ENCODE assay signal across 17 cellular contexts in the genomic region with DNA sequence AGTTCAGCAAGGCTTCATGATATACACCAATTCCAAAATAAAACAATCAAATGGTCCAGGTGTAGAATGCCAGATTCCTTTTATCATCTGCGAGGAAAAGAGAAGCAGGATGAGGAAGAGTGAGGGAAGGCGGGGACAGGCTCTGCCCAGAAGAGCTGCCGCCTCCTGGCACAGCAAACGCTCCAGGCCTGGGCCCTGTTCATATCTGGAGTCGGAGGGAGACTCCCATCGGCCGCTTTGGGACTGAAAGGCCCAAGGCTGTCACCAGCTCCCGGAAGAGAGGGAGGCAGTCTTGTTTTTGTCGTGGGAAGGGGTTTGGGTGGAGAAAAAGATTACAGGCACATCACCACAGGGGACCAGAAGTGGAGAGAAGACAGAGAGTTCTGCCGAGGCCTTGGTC. TPM values are rescaled to one million over a fixed set of nuclear protein-coding genes. Genes with fewer than 3 reads are reported as not detected.
DNase-seq lines count a peak whose midpoint lies in the region; ATAC-seq, FAIRE-seq and TF ChIP-seq lines count a peak whose summit lies in the region.
"Had no signal": no experiment of that assay in that cellular context is flagged by ENCODE, and none has a peak within 500 bp of the region (broad histone marks: within the 10 kb centered on the region; RNA-seq: fewer than 3 reads in every experiment).

No MANE protein-coding gene starts in this region.

- H3K4me1 ChIP-seq in HEK293 (ENCODE audit: control insufficient read depth, insufficient read depth, low read length) (peaks cover under 1% of the 10 kb centered on the region), K562 (replicated peaks in 1 of 2; ENCODE audit: control insufficient read depth in 2 of 2, insufficient read depth in 2 of 2, low read length in 2 of 2) (peaks cover 1 to 16% of the 10 kb centered on the region in 2 experiments; a peak in 4 of 5 replicates)

- H3K36me3 Mint-ChIP-seq in CD14-positive monocyte (peaks cover 54 to 74% of the 10 kb centered on the region in 2 donors), nephron progenitor cell (ENCODE audit: low read depth) (peaks cover 29% of the 10 kb centered on the region)

- no peaks in the 10 kb centered on the region for H3K9me1 ChIP-seq in K562 (ENCODE audit: control insufficient read depth, insufficient read depth, low read length)

- peak overlapping the region; percentile 86 to 97 (median 92) for H3K27ac Mint-ChIP-seq in CD14-positive monocyte
- peak overlapping the region; percentile 74 for H3K27ac Mint-ChIP-seq in nephron progenitor cell

- H3K4me3 ChIP-seq in HEK293 (ENCODE audit: low read depth, low read length) (no peak overlapping the region), K562 (no peak overlapping the region)
- H3K4me3 ChIP-seq: esophagus squamous epithelium, PC-9, thyroid gland had no signal

- intact Hi-C loops in CD14-positive monocyte (cut with micrococcal nuclease) = no loop called here
- intact Hi-C loops in K562 (cut with micrococcal nuclease) = no loop called here

- 0 out of 4 replicates have a peak overlapping the region, but pooled peaks of 1 of the 2 experiments have one; percentile 2 for H3K9ac ChIP-seq in K562 (ENCODE audit: insufficient read depth in 1 of 2, low read depth in 2 of 2, low read length in 2 of 2)

- H3K36me3 ChIP-seq in HEK293 (ENCODE audit: control insufficient read depth in 2 of 2, insufficient read depth in 1 of 2, low read length in 2 of 2) (peaks cover 18 to 46% of the 10 kb centered on the region in 2 experiments), K562 (ENCODE audit: control insufficient read depth, insufficient read depth, low read length) (peaks cover 49% of the 10 kb centered on the region; the same call in 2 of the 3 replicates)

- H2AFZ ChIP-seq in K562 (ENCODE audit: low read depth, low read length) = no peak overlapping the region
- H2AFZ ChIP-seq: PC-9 had no signal

- H3K4me2 ChIP-seq in K562 (ENCODE audit: insufficient read depth, low read length) = no peak overlapping the region
- H3K4me2 ChIP-seq: PC-9 had no signal

- TF ChIP-seq EP300 in K562 (IDR thresholded peaks at IDR 0.05; ENCODE audit: low read length) = no peak

- H3K27ac ChIP-seq in HEK293 (ENCODE audit: extremely low read depth, low read depth, low read length) (no peak overlapping the region), K562 (ENCODE audit: extremely low read depth, low read depth, low read length) (no peak overlapping the region)
- H3K27ac ChIP-seq: PC-9, thyroid gland had no signal

- DNase-seq in CD14-positive monocyte (ENCODE audit: low spot score) (no peak), K562 (ENCODE audit: extremely low read depth in 1 of 4, low spot score in 3 of 4) (no peak), nephron progenitor cell (no peak), DMS79 treated with DMSO at 0.1 percent for 48 hours (lab: John Stamatoyannopoulos, UW) (no peak), D341Med (ENCODE audit: low spot score) (no peak), Kasumi-1 (lab: John Stamatoyannopoulos, UW) (no peak)
- DNase-seq: activated T-cell treated with anti-CD3 and anti-CD28 coated beads, Interleukin-2, amount 50 U/mL, for 72 hours; amniotic stem cell; C1 segment of cervical spinal cord; DMS153; esophagus squamous epithelium; NCI-H1092; NCI-H524 treated with DMSO at 0.1 percent for 48 hours; PC-9; stimulated activated CD4-positive, alpha-beta T cell treated with anti-CD3 and anti-CD28 coated beads, Interleukin-2, amount 100 ng/mL, for 48 hours; thyroid gland had no signal

- no peak for TF ChIP-seq RAD21 in K562 (CRISPR knock-in tag; conservative IDR thresholded peaks at IDR 0.05 in 1 of 2, IDR thresholded peaks at IDR 0.05 in 1 of 2)

- POLR2A ChIA-PET in HEK293 (lab: Yijun Ruan, JAX) = no interaction called here
- POLR2A ChIA-PET in K562 (lab: Yijun Ruan, JAX) = interaction anchor here (0.6 to 3.6 kb wide), 4 partner anchors 12 to 194 kb away, joined by 3 to 19 read pairs (median 8); no protein-coding TSS in a partner anchor

- CTCF ChIA-PET in HEK293 (lab: Yijun Ruan, JAX) (interaction anchor here (0.5 to 0.8 kb wide), 4 partner anchors 46 to 335 kb away, joined by 3 to 4 read pairs (median 4); no protein-coding TSS in a partner anchor), K562 (lab: Yijun Ruan, JAX; ENCODE audit: low intra/inter-chr PET ratio) (no interaction called here)

- H3K9me3 Mint-ChIP-seq in CD14-positive monocyte (peaks cover 0 to 2% (median 0%) of the 10 kb centered on the region in 7 donors), nephron progenitor cell (no peaks in the 10 kb centered on the region)
- H3K9me3 Mint-ChIP-seq: activated T-cell treated with anti-CD3 and anti-CD28 coated beads, Interleukin-2, amount 50 U/mL, for 72 hours had no signal

- WGBS in K562 (ENCODE audit: insufficient coverage, low coverage, missing lambda C conversion rate) = 76% methylated on average over 4 of the region's 10 CpGs

- H3K9me3 ChIP-seq in HEK293 (ENCODE audit: control insufficient read depth, insufficient read depth, low read depth, low read length) (no peaks in the 10 kb centered on the region), K562 (replicated peaks; ENCODE audit: control insufficient read depth, insufficient read depth, low read depth, low read length) (no peaks in the 10 kb centered on the region)
- H3K9me3 ChIP-seq: esophagus squamous epithelium, thyroid gland had no signal

- no peaks in the 10 kb centered on the region; the same call in 2 of the 3 replicates for H3K79me2 ChIP-seq in K562 (ENCODE audit: control insufficient read depth, insufficient read depth, low read length)

- H4K20me1 ChIP-seq in K562 (replicated peaks; ENCODE audit: control insufficient read depth, insufficient read depth, low read length) = no peaks in the 10 kb centered on the region

- TF ChIP-seq POLR2A in K562 (conservative IDR thresholded peaks at IDR 0.05) = no peak

- H3K27me3 Mint-ChIP-seq in CD14-positive monocyte (ENCODE audit: low read depth in 3 of 3) (peaks cover 0 to 3% (median 0%) of the 10 kb centered on the region in 3 donors), nephron progenitor cell (ENCODE audit: low read depth, poor library complexity) (no peaks in the 10 kb centered on the region)

- TSS peak; percentile 38 for BruUV-seq in K562 (replicated peaks; lab: Mats Ljungman, UMichigan)

- H3K4me3 Mint-ChIP-seq in CD14-positive monocyte = no peak overlapping the region
- no peak overlapping the region for H3K4me3 Mint-ChIP-seq in nephron progenitor cell
- H3K4me3 Mint-ChIP-seq: activated T-cell treated with anti-CD3 and anti-CD28 coated beads, Interleukin-2, amount 50 U/mL, for 72 hours had no signal

- no peak for ATAC-seq in K562
- ATAC-seq: activated T-cell treated with anti-CD3 and anti-CD28 coated beads, Interleukin-2, amount 50 U/mL, for 72 hours had no signal

- in situ Hi-C loops in K562 (cut with MboI) = no loop called here

- H3K4me1 Mint-ChIP-seq in CD14-positive monocyte = peaks cover 57% of the 10 kb centered on the region
- H3K4me1 Mint-ChIP-seq in nephron progenitor cell = peaks cover 9% of the 10 kb centered on the region

- TF ChIP-seq CTCF in CD14-positive monocyte (IDR thresholded peaks at IDR 0.05) = no peak
- no peak for TF ChIP-seq CTCF in HEK293 (tag by site-specific recombination; IDR thresholded peaks at IDR 0.05)
- TF ChIP-seq CTCF in K562 (IDR thresholded peaks at IDR 0.05 in 2 of 3, conservative IDR thresholded peaks at IDR 0.05 in 1 of 3; ENCODE audit: insufficient read depth in 2 of 3, low read depth in 1 of 3, low read length in 3 of 3) = no peak
- no peak for TF ChIP-seq CTCF in nephron progenitor cell (IDR thresholded peaks at IDR 0.05)

- no peak for FAIRE-seq in K562 (lab: Jason Lieb, UNC)

- H3K27me3 ChIP-seq in K562 (ENCODE audit: control insufficient read depth in 2 of 2, insufficient read depth in 2 of 2, low read length in 2 of 2) = no peaks in the 10 kb centered on the region
- H3K27me3 ChIP-seq: esophagus squamous epithelium, thyroid gland had no signal

RNA-seq across cellular contexts. Expression of a gene that starts 29.0 kb away (rescaled TPM):
- polyA plus RNA-seq in CD14-positive monocyte = 10 to 100 TPM; 14.4 to 18.8 TPM
- total RNA-seq in K562 (2011; cell fraction: chromatin; rRNA removed; ENCODE audit: low replicate concordance) = 80.8 and 110 TPM in 2 replicates
- total RNA-seq in K562 (2011; cell fraction: nucleolus; rRNA removed) = 83.7 and 96.9 TPM in 2 replicates
- total RNA-seq in K562 (2011; cell fraction: nucleoplasm; rRNA removed) = 75.9 and 93.0 TPM in 2 replicates
- 56.1 and 71.6 TPM in 2 replicates for total RNA-seq in K562 (2014; rRNA removed)
- total RNA-seq in K562 (2014; rRNA removed; fragmentation: Illumina TruSeq; extraction: Trizol) = 35.9 and 45.2 TPM in 2 replicates
- 49.0 and 49.3 TPM in 2 replicates for total RNA-seq in K562 (2015; rRNA removed; fragmentation: Illumina TruSeq; extraction: Trizol)
- 73.4 and 76.6 TPM in 2 replicates for total RNA-seq in K562 (2021)
- 51.7 and 55.3 TPM in 2 replicates for polyA plus RNA-seq in K562 (2011; rRNA removed)
- 70.2 and 111 TPM in 2 replicates for polyA plus RNA-seq in K562 (2011; cell fraction: cytosol; rRNA removed)
- 50.7 and 83.5 TPM in 2 replicates for polyA plus RNA-seq in K562 (2011; cell fraction: nucleus; rRNA removed)
- polyA plus RNA-seq in K562 (2012) = 26.6 and 58.9 TPM in 2 replicates
- polyA plus RNA-seq in K562 (2014; fragmentation: Illumina TruSeq; extraction: Trizol) = 57.1 and 60.9 TPM in 2 replicates
- 10 to 100 TPM; 33.4 to 49.3 TPM for polyA plus RNA-seq in K562 (2014; fragmentation: Nextera tagmentation; extraction: Ambion mirVana)
- 73.1 and 83.5 TPM in 2 replicates for polyA plus RNA-seq in K562 (2014; rRNA removed)
- polyA minus RNA-seq in K562 (2011; rRNA and poly(A)+ RNA removed) = 29.7 and 31.1 TPM in 2 replicates
- 18.5 and 33.6 TPM in 2 replicates for polyA minus RNA-seq in K562 (2011; cell fraction: cytosol; rRNA and poly(A)+ RNA removed)
- 32.9 and 44.3 TPM in 2 replicates for polyA minus RNA-seq in K562 (2011; cell fraction: nucleus; rRNA and poly(A)+ RNA removed)

RNA-seq across cellular contexts. Expression of a gene that starts 47.2 kb away (rescaled TPM):
- polyA plus RNA-seq in CD14-positive monocyte (100 to 1,000 TPM in 1 of 2 donors, 10 to 100 TPM in 1; 80.6 to 103 TPM), K562 (2011; rRNA removed) (50.8 and 53.9 TPM in 2 replicates), K562 (2014; fragmentation: Illumina TruSeq; extraction: Trizol) (25.5 and 28.1 TPM in 2 replicates), K562 (2014; fragmentation: Nextera tagmentation; extraction: Ambion mirVana) (10 to 100 TPM; 46.7 to 63.8 TPM), K562 (2014; rRNA removed) (30.6 and 36.0 TPM in 2 replicates)
- 28.8 and 42.4 TPM in 2 replicates for total RNA-seq in K562 (2011; cell fraction: chromatin; rRNA removed; ENCODE audit: low replicate concordance)
- total RNA-seq in K562 (2011; cell fraction: nucleolus; rRNA removed) = 36.0 and 43.4 TPM in 2 replicates
- 32.6 and 37.5 TPM in 2 replicates for total RNA-seq in K562 (2011; cell fraction: nucleoplasm; rRNA removed)
- total RNA-seq in K562 (2014; rRNA removed) (22.4 and 25.2 TPM in 2 replicates), K562 (2014; rRNA removed; fragmentation: Illumina TruSeq; extraction: Trizol) (11.8 and 12.3 TPM in 2 replicates), K562 (2015; rRNA removed; fragmentation: Illumina TruSeq; extraction: Trizol) (13.2 and 14.0 TPM in 2 replicates), K562 (2021) (23.0 and 27.1 TPM in 2 replicates)
- 71.3 and 91.1 TPM in 2 replicates for polyA plus RNA-seq in K562 (2011; cell fraction: cytosol; rRNA removed)
- 56.0 and 67.5 TPM in 2 replicates for polyA plus RNA-seq in K562 (2011; cell fraction: nucleus; rRNA removed)
- 28.0 and 61.3 TPM in 2 replicates for polyA plus RNA-seq in K562 (2012)
- 25.6 TPM in 2 replicates for polyA minus RNA-seq in K562 (2011; rRNA and poly(A)+ RNA removed)
- 13.5 and 16.8 TPM in 2 replicates for polyA minus RNA-seq in K562 (2011; cell fraction: cytosol; rRNA and poly(A)+ RNA removed)
- 8.3 and 15.0 TPM in 2 replicates for polyA minus RNA-seq in K562 (2011; cell fraction: nucleus; rRNA and poly(A)+ RNA removed)

RNA-seq across cellular contexts. Expression of a gene that starts 56.5 kb away (rescaled TPM):
- polyA plus RNA-seq in CD14-positive monocyte (100 to 1,000 TPM; 101 to 122 TPM), K562 (2011; rRNA removed) (90.8 and 115 TPM in 2 replicates), K562 (2014; fragmentation: Illumina TruSeq; extraction: Trizol) (140 and 153 TPM in 2 replicates), K562 (2014; fragmentation: Nextera tagmentation; extraction: Ambion mirVana) (100 to 1,000 TPM; 236 to 244 TPM), K562 (2014; rRNA removed) (107 and 126 TPM in 2 replicates)
- 58.3 and 91.9 TPM in 2 replicates for total RNA-seq in K562 (2011; cell fraction: chromatin; rRNA removed; ENCODE audit: low replicate concordance)
- total RNA-seq in K562 (2011; cell fraction: nucleolus; rRNA removed) = 73.0 and 88.6 TPM in 2 replicates
- 64.5 and 67.2 TPM in 2 replicates for total RNA-seq in K562 (2011; cell fraction: nucleoplasm; rRNA removed)
- total RNA-seq in K562 (2014; rRNA removed) (115 and 137 TPM in 2 replicates), K562 (2014; rRNA removed; fragmentation: Illumina TruSeq; extraction: Trizol) (128 and 142 TPM in 2 replicates), K562 (2015; rRNA removed; fragmentation: Illumina TruSeq; extraction: Trizol) (124 and 132 TPM in 2 replicates), K562 (2021) (117 and 120 TPM in 2 replicates)
- 83.0 and 98.9 TPM in 2 replicates for polyA plus RNA-seq in K562 (2011; cell fraction: cytosol; rRNA removed)
- polyA plus RNA-seq in K562 (2011; cell fraction: nucleus; rRNA removed) = 73.0 and 76.0 TPM in 2 replicates
- 60.3 and 98.2 TPM in 2 replicates for polyA plus RNA-seq in K562 (2012)
- 75.2 and 86.1 TPM in 2 replicates for polyA minus RNA-seq in K562 (2011; rRNA and poly(A)+ RNA removed)
- polyA minus RNA-seq in K562 (2011; cell fraction: cytosol; rRNA and poly(A)+ RNA removed) = 34.9 and 44.7 TPM in 2 replicates
- 34.5 and 47.3 TPM in 2 replicates for polyA minus RNA-seq in K562 (2011; cell fraction: nucleus; rRNA and poly(A)+ RNA removed)

RNA-seq across cellular contexts. Expression of a gene that starts 56.8 kb away (rescaled TPM):
- polyA plus RNA-seq in CD14-positive monocyte (10 to 100 TPM in 1 of 2 donors, 1 to 10 TPM in 1; 4.3 to 15.7 TPM), K562 (2011; rRNA removed) (40.9 and 74.6 TPM in 2 replicates), K562 (2014; fragmentation: Illumina TruSeq; extraction: Trizol) (51.7 and 54.2 TPM in 2 replicates), K562 (2014; fragmentation: Nextera tagmentation; extraction: Ambion mirVana) (1 to 10 TPM; 5.7 to 6.3 TPM), K562 (2014; rRNA removed) (41.2 and 45.9 TPM in 2 replicates)
- 229 and 410 TPM in 2 replicates for total RNA-seq in K562 (2011; cell fraction: chromatin; rRNA removed; ENCODE audit: low replicate concordance)
- 168 and 211 TPM in 2 replicates for total RNA-seq in K562 (2011; cell fraction: nucleolus; rRNA removed)
- total RNA-seq in K562 (2011; cell fraction: nucleoplasm; rRNA removed) = 138 and 145 TPM in 2 replicates
- total RNA-seq in K562 (2014; rRNA removed) (16.3 and 27.7 TPM in 2 replicates), K562 (2014; rRNA removed; fragmentation: Illumina TruSeq; extraction: Trizol) (25.4 and 26.5 TPM in 2 replicates), K562 (2015; rRNA removed; fragmentation: Illumina TruSeq; extraction: Trizol) (21.3 and 23.7 TPM in 2 replicates), K562 (2021) (60.9 and 64.9 TPM in 2 replicates)
- polyA plus RNA-seq in K562 (2011; cell fraction: cytosol; rRNA removed) = 24.6 and 25.5 TPM in 2 replicates
- polyA plus RNA-seq in K562 (2011; cell fraction: nucleus; rRNA removed) = 329 and 442 TPM in 2 replicates
- polyA plus RNA-seq in K562 (2012) = 65.7 and 79.7 TPM in 2 replicates
- polyA minus RNA-seq in K562 (2011; rRNA and poly(A)+ RNA removed) = 76.1 and 105 TPM in 2 replicates
- polyA minus RNA-seq in K562 (2011; cell fraction: cytosol; rRNA and poly(A)+ RNA removed) = 29.3 and 34.2 TPM in 2 replicates
- polyA minus RNA-seq in K562 (2011; cell fraction: nucleus; rRNA and poly(A)+ RNA removed) = 52.4 and 72.0 TPM in 2 replicates
